16 cellular contexts compared by ENCODE assay signal in the genomic region with DNA sequence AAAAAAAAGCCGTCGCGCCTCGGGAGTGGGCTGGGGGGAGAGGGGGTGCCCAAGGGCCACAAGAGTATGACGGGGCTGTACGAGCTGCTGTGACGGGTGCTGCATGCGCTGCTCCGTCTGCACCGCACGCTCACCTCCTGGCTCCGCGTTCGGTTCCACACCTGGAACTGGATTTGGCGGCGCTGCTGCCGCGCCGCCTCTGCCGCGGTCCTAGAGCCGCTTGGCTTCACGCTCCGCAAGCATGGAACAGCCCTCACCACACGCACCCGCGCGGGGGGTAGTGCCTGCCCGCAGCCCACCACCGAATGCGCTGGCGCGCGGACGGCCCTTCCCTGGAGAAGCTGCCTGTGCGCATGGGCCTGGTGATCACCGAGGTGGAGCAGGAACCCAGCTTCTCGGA. TPM values are rescaled to one million over a fixed set of nuclear protein-coding genes. Genes with fewer than 3 reads are reported as not detected.
DNase-seq lines count a peak whose midpoint lies in the region; ATAC-seq and TF ChIP-seq lines count a peak whose summit lies in the region.
"Had no signal": no experiment of that assay in that cellular context is flagged by ENCODE, and none has a peak within 500 bp of the region (broad histone marks: within the 10 kb centered on the region; RNA-seq: fewer than 3 reads in every experiment).

No MANE protein-coding gene starts in this region.

- no peaks in the 10 kb centered on the region for H3K36me3 Mint-ChIP-seq in activated T-cell treated with anti-CD3 and anti-CD28 coated beads, Interleukin-2, amount 50 U/mL, for 4 hours (ENCODE audit: insufficient read depth)
- no peaks in the 10 kb centered on the region for H3K36me3 Mint-ChIP-seq in chondrocyte (ENCODE audit: low read depth)
- H3K36me3 Mint-ChIP-seq in stimulated activated effector memory CD8-positive, alpha-beta T cell treated with anti-CD3 and anti-CD28 coated beads, Interleukin-12 subunit alpha, Interleukin-12 subunit beta, amount 100 ng/mL, for 72 hours = no peaks in the 10 kb centered on the region
- H3K36me3 Mint-ChIP-seq: immature natural killer cell, naive B cell, type B pancreatic cell had no signal

- no peak overlapping the region for H3K4me3 Mint-ChIP-seq in activated T-cell treated with anti-CD3 and anti-CD28 coated beads, Interleukin-2, amount 50 U/mL, for 4 hours
- peak overlapping the region; percentile 38 for H3K4me3 Mint-ChIP-seq in chondrocyte (ENCODE audit: unreplicated experiment)
- H3K4me3 Mint-ChIP-seq in stimulated activated effector memory CD8-positive, alpha-beta T cell treated with anti-CD3 and anti-CD28 coated beads, Interleukin-12 subunit alpha, Interleukin-12 subunit beta, amount 100 ng/mL, for 72 hours = no peak overlapping the region
- H3K4me3 Mint-ChIP-seq: activated CD4-positive, alpha-beta memory T cell treated with anti-CD3 and anti-CD28 coated beads, Interleukin-2, amount 10 ng/mL, durations not matched to agents 7 days and 5 days; type B pancreatic cell had no signal

- peaks cover 4% of the 10 kb centered on the region for H3K9me3 Mint-ChIP-seq in activated T-cell treated with anti-CD3 and anti-CD28 coated beads, Interleukin-2, amount 50 U/mL, for 4 hours
- H3K9me3 Mint-ChIP-seq in chondrocyte (ENCODE audit: low read depth) = no peaks in the 10 kb centered on the region
- no peaks in the 10 kb centered on the region for H3K9me3 Mint-ChIP-seq in stimulated activated effector memory CD8-positive, alpha-beta T cell treated with anti-CD3 and anti-CD28 coated beads, Interleukin-12 subunit alpha, Interleukin-12 subunit beta, amount 100 ng/mL, for 72 hours
- H3K9me3 Mint-ChIP-seq: activated CD4-positive, alpha-beta memory T cell treated with anti-CD3 and anti-CD28 coated beads, Interleukin-2, amount 10 ng/mL, durations not matched to agents 7 days and 5 days; type B pancreatic cell had no signal

- peak overlapping the region; percentile 39 for H3K4me3 ChIP-seq in kidney epithelial cell (ENCODE audit: low read depth, low read length)

- no peaks in the 10 kb centered on the region for H3K36me3 ChIP-seq in kidney epithelial cell (ENCODE audit: control insufficient read depth, insufficient read depth, low read length)

- peak; percentile 51 to 56 for ATAC-seq in activated T-cell treated with anti-CD3 and anti-CD28 coated beads, Interleukin-2, amount 50 U/mL, for 4 hours
- ATAC-seq in stimulated activated effector memory CD8-positive, alpha-beta T cell treated with anti-CD3 and anti-CD28 coated beads, Interleukin-12 subunit alpha, Interleukin-12 subunit beta, amount 100 ng/mL, for 72 hours = peak; percentile 16
- ATAC-seq in GM18498 (IDR thresholded peaks at IDR 0.05; ENCODE audit: unreplicated experiment) (no peak), GM18505 (IDR thresholded peaks at IDR 0.05; ENCODE audit: unreplicated experiment) (no peak)

- TF ChIP-seq POLR2A in GM18505 (IDR thresholded peaks at IDR 0.05; ENCODE audit: borderline replicate concordance, extremely low read depth, insufficient read depth, insufficient read length) = no peak

- TF ChIP-seq CTCF in chondrocyte (IDR thresholded peaks at IDR 0.05) (no peak), kidney epithelial cell (IDR thresholded peaks at IDR 0.05; ENCODE audit: insufficient read depth, low read length, poor library complexity, severe bottlenecking) (no peak)

- H3K4me1 Mint-ChIP-seq in activated T-cell treated with anti-CD3 and anti-CD28 coated beads, Interleukin-2, amount 50 U/mL, for 4 hours (ENCODE audit: low read depth) = no peaks in the 10 kb centered on the region
- no peaks in the 10 kb centered on the region for H3K4me1 Mint-ChIP-seq in chondrocyte (ENCODE audit: low read depth)
- no peaks in the 10 kb centered on the region for H3K4me1 Mint-ChIP-seq in stimulated activated effector memory CD8-positive, alpha-beta T cell treated with anti-CD3 and anti-CD28 coated beads, Interleukin-12 subunit alpha, Interleukin-12 subunit beta, amount 100 ng/mL, for 72 hours
- H3K4me1 Mint-ChIP-seq: activated CD4-positive, alpha-beta memory T cell treated with anti-CD3 and anti-CD28 coated beads, Interleukin-2, amount 10 ng/mL, durations not matched to agents 7 days and 5 days had no signal

- no peak for DNase-seq in activated T-cell treated with anti-CD3 and anti-CD28 coated beads, Interleukin-2, amount 50 U/mL, for 4 hours
- DNase-seq in activated T-cell treated with anti-CD3 and anti-CD28 coated beads, Interleukin-2, amount 50 U/mL, for 1 hour = no peak
- DNase-seq in chondrocyte (ENCODE audit: low spot score) = no peak
- no peak for DNase-seq in kidney epithelial cell (ENCODE audit: low read depth)
- no peak for DNase-seq in stimulated activated effector memory CD8-positive, alpha-beta T cell treated with anti-CD3 and anti-CD28 coated beads, Interleukin-12 subunit alpha, Interleukin-12 subunit beta, amount 100 ng/mL, for 72 hours (ENCODE audit: low spot score in 2 of 2)
- DNase-seq in NCI-H510A (lab: John Stamatoyannopoulos, UW) = no peak
- DNase-seq: ACHN; activated CD4-positive, alpha-beta memory T cell treated with anti-CD3 and anti-CD28 coated beads, Interleukin-2, amount 10 ng/mL, durations not matched to agents 7 days and 5 days; immature natural killer cell; naive B cell; NCI-H1092 treated with DMSO at 0.1 percent for 48 hours; NCI-H446 had no signal

- peaks cover 51% of the 10 kb centered on the region for H3K27me3 Mint-ChIP-seq in activated T-cell treated with anti-CD3 and anti-CD28 coated beads, Interleukin-2, amount 50 U/mL, for 4 hours (ENCODE audit: low read depth)
- peaks cover 34% of the 10 kb centered on the region for H3K27me3 Mint-ChIP-seq in chondrocyte (ENCODE audit: low read depth)

- peaks cover 4% of the 10 kb centered on the region for H3K27me3 ChIP-seq in kidney epithelial cell (ENCODE audit: control insufficient read depth, insufficient read depth, low read length)

- H3K27ac Mint-ChIP-seq in chondrocyte (ENCODE audit: unreplicated experiment) = no peak overlapping the region
- H3K27ac Mint-ChIP-seq in stimulated activated effector memory CD8-positive, alpha-beta T cell treated with anti-CD3 and anti-CD28 coated beads, Interleukin-12 subunit alpha, Interleukin-12 subunit beta, amount 100 ng/mL, for 72 hours = no peak overlapping the region
- H3K27ac Mint-ChIP-seq: activated CD4-positive, alpha-beta memory T cell treated with anti-CD3 and anti-CD28 coated beads, Interleukin-2, amount 10 ng/mL, durations not matched to agents 7 days and 5 days; immature natural killer cell; naive B cell; type B pancreatic cell had no signal

RNA-seq across cellular contexts. Expression of gene C1QTNF9, which starts 18.8 kb away (rescaled TPM):
- total RNA-seq in activated T-cell treated with anti-CD3 and anti-CD28 coated beads, Interleukin-2, amount 50 U/mL, for 4 hours = not detected
- total RNA-seq in chondrocyte (not detected in 3 replicates), kidney epithelial cell (not detected in 2 replicates)
- total RNA-seq: activated CD4-positive, alpha-beta memory T cell treated with anti-CD3 and anti-CD28 coated beads, Interleukin-2, amount 10 ng/mL, durations not matched to agents 7 days and 5 days; RPMI7951 had no signal

Comparison
In these comparisons a context has a peak if more than half of its experiments do, and no peak if none do; other contexts are left out.
1. ATAC-seq: peak in activated T-cell treated with anti-CD3 and anti-CD28 coated beads, Interleukin-2, amount 50 U/mL, for 4 hours (2 of 2) and stimulated activated effector memory CD8-positive, alpha-beta T cell treated with anti-CD3 and anti-CD28 coated beads, Interleukin-12 subunit alpha, Interleukin-12 subunit beta, amount 100 ng/mL, for 72 hours (single experiment); none in GM18498 (single experiment) and GM18505 (single experiment).